In the genomic region with DNA sequence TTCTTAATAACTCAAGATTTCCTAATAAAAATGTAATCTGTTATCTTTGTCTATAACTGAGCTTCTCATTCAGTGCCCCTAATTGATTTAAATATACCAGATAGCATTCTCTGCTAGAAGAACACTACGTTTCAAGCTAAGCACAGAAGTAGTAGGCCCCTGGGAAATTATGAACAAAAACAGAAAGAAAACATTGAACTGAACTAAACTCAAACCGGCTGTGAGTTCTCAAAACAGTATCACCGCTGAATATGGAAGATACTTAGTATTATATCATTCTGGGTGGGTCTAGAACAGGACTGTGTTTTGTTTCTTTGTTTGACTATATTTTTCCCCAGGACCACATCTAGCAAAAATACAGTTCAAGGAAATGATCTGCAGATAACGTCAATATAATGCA, we compare ENCODE assay signal across 2 cellular contexts.
TF ChIP-seq lines count a peak whose summit lies in the region.

No MANE protein-coding gene starts in this region.

TF ChIP-seq in SK-N-SH, 30 proteins besides CTCF, POLR2A, EP300 and RAD21 (continued from another document):
- TF ChIP-seq, protein P1, sequence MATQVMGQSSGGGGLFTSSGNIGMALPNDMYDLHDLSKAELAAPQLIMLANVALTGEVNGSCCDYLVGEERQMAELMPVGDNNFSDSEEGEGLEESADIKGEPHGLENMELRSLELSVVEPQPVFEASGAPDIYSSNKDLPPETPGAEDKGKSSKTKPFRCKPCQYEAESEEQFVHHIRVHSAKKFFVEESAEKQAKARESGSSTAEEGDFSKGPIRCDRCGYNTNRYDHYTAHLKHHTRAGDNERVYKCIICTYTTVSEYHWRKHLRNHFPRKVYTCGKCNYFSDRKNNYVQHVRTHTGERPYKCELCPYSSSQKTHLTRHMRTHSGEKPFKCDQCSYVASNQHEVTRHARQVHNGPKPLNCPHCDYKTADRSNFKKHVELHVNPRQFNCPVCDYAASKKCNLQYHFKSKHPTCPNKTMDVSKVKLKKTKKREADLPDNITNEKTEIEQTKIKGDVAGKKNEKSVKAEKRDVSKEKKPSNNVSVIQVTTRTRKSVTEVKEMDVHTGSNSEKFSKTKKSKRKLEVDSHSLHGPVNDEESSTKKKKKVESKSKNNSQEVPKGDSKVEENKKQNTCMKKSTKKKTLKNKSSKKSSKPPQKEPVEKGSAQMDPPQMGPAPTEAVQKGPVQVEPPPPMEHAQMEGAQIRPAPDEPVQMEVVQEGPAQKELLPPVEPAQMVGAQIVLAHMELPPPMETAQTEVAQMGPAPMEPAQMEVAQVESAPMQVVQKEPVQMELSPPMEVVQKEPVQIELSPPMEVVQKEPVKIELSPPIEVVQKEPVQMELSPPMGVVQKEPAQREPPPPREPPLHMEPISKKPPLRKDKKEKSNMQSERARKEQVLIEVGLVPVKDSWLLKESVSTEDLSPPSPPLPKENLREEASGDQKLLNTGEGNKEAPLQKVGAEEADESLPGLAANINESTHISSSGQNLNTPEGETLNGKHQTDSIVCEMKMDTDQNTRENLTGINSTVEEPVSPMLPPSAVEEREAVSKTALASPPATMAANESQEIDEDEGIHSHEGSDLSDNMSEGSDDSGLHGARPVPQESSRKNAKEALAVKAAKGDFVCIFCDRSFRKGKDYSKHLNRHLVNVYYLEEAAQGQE (IDR thresholded peaks at IDR 0.05; ENCODE audit: low read depth, low read length) = no peak
- TF ChIP-seq ZBTB33 (IDR thresholded peaks at IDR 0.05; ENCODE audit: borderline replicate concordance, low read depth) = no peak
- TF ChIP-seq FOXM1 (IDR thresholded peaks at IDR 0.05; ENCODE audit: low read depth) = no peak
- no peak for TF ChIP-seq FOSL2 (IDR thresholded peaks at IDR 0.05; ENCODE audit: borderline replicate concordance, low read depth)
- TF ChIP-seq PBX3 (IDR thresholded peaks at IDR 0.05) = no peak
- no peak for TF ChIP-seq RFX5 (IDR thresholded peaks at IDR 0.05; ENCODE audit: low read length)
- TF ChIP-seq GATA2 (CRISPR knock-in tag; IDR thresholded peaks at IDR 0.05) = no peak
- no peak for TF ChIP-seq YY1 (IDR thresholded peaks at IDR 0.05; ENCODE audit: low read depth)
- no peak for TF ChIP-seq JUND (IDR thresholded peaks at IDR 0.05)
- no peak for TF ChIP-seq EZH2phosphoT487 (IDR thresholded peaks at IDR 0.05; ENCODE audit: borderline replicate concordance, low read depth)
- no peak for TF ChIP-seq POLR2AphosphoS5 (IDR thresholded peaks at IDR 0.05; ENCODE audit: low read depth, low read length)

TF ChIP-seq in SK-N-SH treated with all-trans-retinoic acid at 6 μM for 48 hours, 23 proteins besides CTCF, POLR2A, EP300 and RAD21 (continued from another document):
- TF ChIP-seq, protein P2, sequence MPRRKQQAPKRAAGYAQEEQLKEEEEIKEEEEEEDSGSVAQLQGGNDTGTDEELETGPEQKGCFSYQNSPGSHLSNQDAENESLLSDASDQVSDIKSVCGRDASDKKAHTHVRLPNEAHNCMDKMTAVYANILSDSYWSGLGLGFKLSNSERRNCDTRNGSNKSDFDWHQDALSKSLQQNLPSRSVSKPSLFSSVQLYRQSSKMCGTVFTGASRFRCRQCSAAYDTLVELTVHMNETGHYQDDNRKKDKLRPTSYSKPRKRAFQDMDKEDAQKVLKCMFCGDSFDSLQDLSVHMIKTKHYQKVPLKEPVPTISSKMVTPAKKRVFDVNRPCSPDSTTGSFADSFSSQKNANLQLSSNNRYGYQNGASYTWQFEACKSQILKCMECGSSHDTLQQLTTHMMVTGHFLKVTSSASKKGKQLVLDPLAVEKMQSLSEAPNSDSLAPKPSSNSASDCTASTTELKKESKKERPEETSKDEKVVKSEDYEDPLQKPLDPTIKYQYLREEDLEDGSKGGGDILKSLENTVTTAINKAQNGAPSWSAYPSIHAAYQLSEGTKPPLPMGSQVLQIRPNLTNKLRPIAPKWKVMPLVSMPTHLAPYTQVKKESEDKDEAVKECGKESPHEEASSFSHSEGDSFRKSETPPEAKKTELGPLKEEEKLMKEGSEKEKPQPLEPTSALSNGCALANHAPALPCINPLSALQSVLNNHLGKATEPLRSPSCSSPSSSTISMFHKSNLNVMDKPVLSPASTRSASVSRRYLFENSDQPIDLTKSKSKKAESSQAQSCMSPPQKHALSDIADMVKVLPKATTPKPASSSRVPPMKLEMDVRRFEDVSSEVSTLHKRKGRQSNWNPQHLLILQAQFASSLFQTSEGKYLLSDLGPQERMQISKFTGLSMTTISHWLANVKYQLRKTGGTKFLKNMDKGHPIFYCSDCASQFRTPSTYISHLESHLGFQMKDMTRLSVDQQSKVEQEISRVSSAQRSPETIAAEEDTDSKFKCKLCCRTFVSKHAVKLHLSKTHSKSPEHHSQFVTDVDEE (CRISPR knock-in tag; IDR thresholded peaks at IDR 0.05) = no peak
- no peak for TF ChIP-seq ZFP30 (CRISPR knock-in tag; IDR thresholded peaks at IDR 0.05)
- TF ChIP-seq ZNF8 (CRISPR knock-in tag; IDR thresholded peaks at IDR 0.05) = no peak
- no peak for TF ChIP-seq GLIS3 (CRISPR knock-in tag; IDR thresholded peaks at IDR 0.05)
